13 cellular contexts compared by ENCODE assay signal in the genomic region with DNA sequence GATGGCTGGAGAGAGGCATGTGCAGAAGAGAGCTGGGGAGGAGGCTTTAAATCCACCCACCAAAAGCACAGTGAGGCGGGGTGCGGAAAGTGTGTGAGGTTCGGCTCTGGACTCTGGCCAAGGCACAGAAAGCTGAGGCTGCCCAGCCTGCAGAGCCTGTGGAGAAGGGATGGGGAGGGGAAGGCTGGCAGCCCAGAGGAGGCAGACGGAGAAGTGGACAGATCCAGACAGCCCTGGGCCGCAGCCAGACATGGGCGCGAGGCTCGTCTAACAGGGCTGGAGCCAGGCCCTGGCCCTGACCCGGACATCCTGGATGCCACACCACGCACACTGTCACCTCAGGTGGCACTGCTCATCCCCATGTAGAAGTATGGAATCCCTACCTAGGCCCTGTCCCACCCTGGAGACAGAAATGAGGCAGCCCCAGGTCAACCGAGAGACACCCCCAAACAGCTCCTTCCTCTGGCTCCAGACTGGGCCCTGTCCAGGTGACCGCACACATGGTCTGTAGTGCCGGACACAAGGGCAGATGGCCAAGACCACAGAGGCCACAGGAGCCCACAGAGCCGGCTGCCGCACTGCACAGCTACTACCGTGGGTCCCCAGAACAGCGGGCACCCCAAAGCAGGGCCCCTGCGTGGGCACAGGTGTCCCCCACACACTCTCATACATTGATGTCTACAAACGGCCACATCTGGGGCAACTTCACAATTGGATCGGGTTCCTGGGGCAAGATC. TPM values are rescaled to one million over a fixed set of nuclear protein-coding genes. Genes with fewer than 3 reads are reported as not detected.
DNase-seq lines count a peak whose midpoint lies in the region; ATAC-seq and TF ChIP-seq lines count a peak whose summit lies in the region.
"Had no signal": no experiment of that assay in that cellular context is flagged by ENCODE, and none has a peak within 500 bp of the region (broad histone marks: within the 10 kb centered on the region; RNA-seq: fewer than 3 reads in every experiment).

No MANE protein-coding gene starts in this region.

- H3K27me3 ChIP-seq in neural progenitor cell: no peaks in the 10 kb centered on the region
- H3K27me3 ChIP-seq in tibial nerve: no peaks in the 10 kb centered on the region

- H3K9me3 Mint-ChIP-seq in glutamatergic neuron (ENCODE audit: unreplicated experiment): peaks cover 11% of the 10 kb centered on the region
- no peaks in the 10 kb centered on the region for H3K9me3 Mint-ChIP-seq in neural progenitor cell

- H3K4me3 Mint-ChIP-seq in glutamatergic neuron (ENCODE audit: unreplicated experiment): no peak overlapping the region
- no peak overlapping the region for H3K4me3 Mint-ChIP-seq in neural progenitor cell

- TF ChIP-seq EP300 in tibial nerve (IDR thresholded peaks at IDR 0.05): peak in 1 of 2 donors; percentile 8

- H3K4me1 Mint-ChIP-seq in glutamatergic neuron (ENCODE audit: low read depth, unreplicated experiment) (peaks cover 24% of the 10 kb centered on the region), neural progenitor cell (peaks cover 14% of the 10 kb centered on the region)

- TF ChIP-seq CTCF in glutamatergic neuron (IDR thresholded peaks at IDR 0.05; ENCODE audit: partially characterized antibody, unreplicated experiment) (no peak), neural progenitor cell (IDR thresholded peaks at IDR 0.05) (no peak), tibial nerve (IDR thresholded peaks at IDR 0.05) (no peak)

- H3K27ac Mint-ChIP-seq in glutamatergic neuron (ENCODE audit: unreplicated experiment): peak overlapping the region; percentile 59
- peak overlapping the region; percentile 74 for H3K27ac Mint-ChIP-seq in neural progenitor cell

- 53 to 69% methylated on average over 13 to 14 of the region's 20 CpGs for WGBS in tibial nerve, 2 donors

- peaks cover 20% of the 10 kb centered on the region for H3K79me2 ChIP-seq in neural progenitor cell (ENCODE audit: low read depth)

- H3K36me3 Mint-ChIP-seq in glutamatergic neuron (ENCODE audit: unreplicated experiment) (peaks cover 11% of the 10 kb centered on the region), neural progenitor cell (peaks cover 6% of the 10 kb centered on the region)

- H3K4me3 ChIP-seq in neural progenitor cell (no peak overlapping the region), tibial nerve (no peak overlapping the region)

- no peaks in the 10 kb centered on the region for H3K36me3 ChIP-seq in neural progenitor cell
- peaks cover 0 to 19% (median 0%) of the 10 kb centered on the region in 3 donors for H3K36me3 ChIP-seq in tibial nerve

- no peak overlapping the region for H3K4me2 ChIP-seq in neural progenitor cell

- H3K4me1 ChIP-seq in neural progenitor cell (peaks cover 13% of the 10 kb centered on the region), tibial nerve (peaks cover 0 to 61% (median 31%) of the 10 kb centered on the region in 4 donors)

- peak; percentile 23 to 71 for DNase-seq in NCI-H446 (lab: John Stamatoyannopoulos, UW)
- DNase-seq in NCI-H446 treated with DMSO at 0.1 percent for 48 hours (lab: John Stamatoyannopoulos, UW): no peak
- no peak for DNase-seq in glutamatergic neuron
- DNase-seq in neural progenitor cell (ENCODE audit: low spot score): no peak
- no peak for DNase-seq in tibial nerve (ENCODE audit: low spot score in 2 of 2)
- DNase-seq in NCI-H2171 treated with DMSO at 0.1 percent for 48 hours (lab: John Stamatoyannopoulos, UW): no peak
- no peak for DNase-seq in NCI-H1092 (lab: John Stamatoyannopoulos, UW)
- DNase-seq: activated CD4-positive, alpha-beta T cell treated with anti-CD3 and anti-CD28 coated beads for 1 hour; NCI-H1105 treated with DMSO at 0.1 percent for 48 hours; stimulated activated CD4-positive, alpha-beta T cell treated with anti-CD3 and anti-CD28 coated beads, Interleukin-4, amount 100 ng/mL, for 4 hours had no signal

- no peak for ATAC-seq in HG02885 (IDR thresholded peaks at IDR 0.05; ENCODE audit: poor library complexity, unreplicated experiment)

- no peak overlapping the region for H2AFZ ChIP-seq in neural progenitor cell (replicated peaks)
- H2AFZ ChIP-seq: parathyroid adenoma had no signal

- peaks cover 14% of the 10 kb centered on the region for H3K27me3 Mint-ChIP-seq in glutamatergic neuron (ENCODE audit: unreplicated experiment)
- peaks cover 7% of the 10 kb centered on the region for H3K27me3 Mint-ChIP-seq in neural progenitor cell (ENCODE audit: insufficient read depth, low read depth)

- no peak overlapping the region for H3K9ac ChIP-seq in neural progenitor cell
- H3K9ac ChIP-seq: parathyroid adenoma had no signal

- no peak for TF ChIP-seq POLR2A in tibial nerve (IDR thresholded peaks at IDR 0.05)

- no peaks in the 10 kb centered on the region for H3F3A ChIP-seq in neural progenitor cell (ENCODE audit: low read depth)

- H3K9me3 ChIP-seq in neural progenitor cell (ENCODE audit: low read depth) (no peaks in the 10 kb centered on the region), tibial nerve (no peaks in the 10 kb centered on the region)

- peaks cover 41% of the 10 kb centered on the region for H4K20me1 ChIP-seq in neural progenitor cell (ENCODE audit: low read depth)

- H3K27ac ChIP-seq in neural progenitor cell: no peak overlapping the region
- peak overlapping the region in 3 of 4 donors; percentile 4 to 75 (median 37) for H3K27ac ChIP-seq in tibial nerve
- H3K27ac ChIP-seq: 22Rv1, parathyroid adenoma had no signal

RNA-seq across cellular contexts. Expression of a gene that starts 16.6 kb away (rescaled TPM):
- total RNA-seq in glutamatergic neuron (ENCODE audit: unreplicated experiment): 29.0 TPM
- 8.0 and 17.6 TPM in 2 replicates for total RNA-seq in neural progenitor cell (ENCODE audit: low replicate concordance)
- 10 to 100 TPM; 42.3 to 55.1 (median 46.9) TPM for total RNA-seq in tibial nerve

Comparison
In these comparisons a context has a peak if more than half of its experiments do, and no peak if none do; other contexts are left out.
1. DNase-seq: peak in NCI-H446 (2 of 2); none in NCI-H446 treated with DMSO at 0.1 percent for 48 hours (single experiment), glutamatergic neuron (single experiment), neural progenitor cell (single experiment), tibial nerve (0 of 2), NCI-H2171 treated with DMSO at 0.1 percent for 48 hours (single experiment) and NCI-H1092 (single experiment).